8 cellular contexts compared by ENCODE assay signal in the genomic region with DNA sequence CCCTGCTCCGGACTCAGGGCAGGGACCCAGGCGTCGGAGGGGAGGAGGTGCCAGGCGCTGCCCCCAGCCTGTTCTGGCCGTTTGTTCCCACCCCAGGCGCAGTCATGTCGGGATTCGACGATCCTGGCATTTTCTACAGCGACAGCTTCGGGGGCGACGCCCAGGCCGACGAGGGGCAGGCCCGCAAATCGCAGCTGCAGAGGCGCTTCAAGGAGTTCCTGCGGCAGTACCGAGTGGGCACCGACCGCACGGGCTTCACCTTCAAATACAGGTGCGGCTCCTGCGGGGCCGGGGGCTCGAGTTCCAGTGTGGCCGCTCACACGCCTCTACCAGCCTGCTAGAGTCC. TPM values are rescaled to one million over a fixed set of nuclear protein-coding genes. Genes with fewer than 3 reads are reported as not detected.
DNase-seq lines count a peak whose midpoint lies in the region; ATAC-seq and TF ChIP-seq lines count a peak whose summit lies in the region.

No MANE protein-coding gene starts in this region.

- H3K9me3 Mint-ChIP-seq in activated CD8-positive, alpha-beta memory T cell treated with anti-CD3 and anti-CD28 coated beads, Interleukin-2, amount 10 ng/mL, durations not matched to agents 7 days and 5 days (ENCODE audit: low read depth): no peaks in the 10 kb centered on the region

- in situ Hi-C loops in astrocyte of the cerebellum (cut with HindIII; ENCODE audit: low sequenced_read_pairs): no loop called here

- peaks cover 44% of the 10 kb centered on the region for H3K4me1 Mint-ChIP-seq in activated CD8-positive, alpha-beta memory T cell treated with anti-CD3 and anti-CD28 coated beads, Interleukin-2, amount 10 ng/mL, durations not matched to agents 7 days and 5 days

- no peaks in the 10 kb centered on the region for H3K27me3 Mint-ChIP-seq in activated CD8-positive, alpha-beta memory T cell treated with anti-CD3 and anti-CD28 coated beads, Interleukin-2, amount 10 ng/mL, durations not matched to agents 7 days and 5 days

- 0 to 1% (median 0%) methylated on average over 14 to 29 of the region's 29 CpGs for WGBS in stomach, 5 donors

- H3K9me3 ChIP-seq in left lung (no peaks in the 10 kb centered on the region), stomach (no peaks in the 10 kb centered on the region)

- H3K4me3 ChIP-seq in Jurkat, Clone E6-1 (ENCODE audit: low read length): peak overlapping the region; percentile 90
- H3K4me3 ChIP-seq in astrocyte of the cerebellum (ENCODE audit: low read depth, low read length) (peak overlapping the region; percentile 91), left lung (peak overlapping the region; percentile 93 to 96), stomach (peak overlapping the region; percentile 57 to 99 (median 96))

- peak; percentile 55 for DNase-seq in activated CD8-positive, alpha-beta memory T cell treated with anti-CD3 and anti-CD28 coated beads, Interleukin-2, amount 10 ng/mL, durations not matched to agents 7 days and 5 days
- DNase-seq in activated CD8-positive, alpha-beta memory T cell treated with anti-CD3 and anti-CD28 coated beads for 24 hours: no peak
- no peak for DNase-seq in Jurkat, Clone E6-1 (ENCODE audit: low read depth, low spot score)
- no peak for DNase-seq in astrocyte of the cerebellum (ENCODE audit: low read depth)
- DNase-seq in left lung: no peak
- no peak for DNase-seq in stomach
- DNase-seq in NCI-H2081 treated with DMSO at 0.1 percent for 48 hours (lab: John Stamatoyannopoulos, UW): no peak
- no peak for DNase-seq in Ammon's horn (ENCODE audit: low spot score)

- H3K4me3 Mint-ChIP-seq in activated CD8-positive, alpha-beta memory T cell treated with anti-CD3 and anti-CD28 coated beads, Interleukin-2, amount 10 ng/mL, durations not matched to agents 7 days and 5 days: peak overlapping the region; percentile 97

- peaks cover 45% of the 10 kb centered on the region for H3K36me3 Mint-ChIP-seq in activated CD8-positive, alpha-beta memory T cell treated with anti-CD3 and anti-CD28 coated beads, Interleukin-2, amount 10 ng/mL, durations not matched to agents 7 days and 5 days

- no peak for TF ChIP-seq CTCF in astrocyte of the cerebellum (IDR thresholded peaks at IDR 0.05; ENCODE audit: low read depth, low read length, missing control alignments)
- TF ChIP-seq CTCF in left lung (IDR thresholded peaks at IDR 0.05): no peak
- TF ChIP-seq CTCF in stomach (IDR thresholded peaks at IDR 0.05): no peak

- CTCF ChIA-PET in activated CD8-positive, alpha-beta memory T cell treated with anti-CD3 and anti-CD28 coated beads, Interleukin-2, amount 10 ng/mL, durations not matched to agents 7 days and 5 days (lab: Charles Lee): interaction anchor here (1.7 kb wide), 1 partner anchor 49 kb away, joined by 7 read pairs; no protein-coding TSS in a partner anchor

- no peak for TF ChIP-seq POLR2A in stomach (IDR thresholded peaks at IDR 0.05)

- H3K27me3 ChIP-seq in left lung (no peaks in the 10 kb centered on the region), stomach (no peaks in the 10 kb centered on the region)

- peak overlapping the region in 1 of 2 donors; percentile 70 for H3K27ac ChIP-seq in left lung
- peak overlapping the region in 4 of 5 donors; percentile 72 to 84 (median 80) for H3K27ac ChIP-seq in stomach

- intact Hi-C loops in left lung (cut with DNase I) (no loop called here), stomach (cut with DNase I; ENCODE audit: low total_unique reads) (no loop called here)

- peak overlapping the region; percentile 97 for H3K27ac Mint-ChIP-seq in activated CD8-positive, alpha-beta memory T cell treated with anti-CD3 and anti-CD28 coated beads, Interleukin-2, amount 10 ng/mL, durations not matched to agents 7 days and 5 days

- H3K4me1 ChIP-seq in left lung (peaks cover 7 to 42% of the 10 kb centered on the region in 2 donors), stomach (peaks cover 5 to 48% (median 23%) of the 10 kb centered on the region in 4 donors)

- no peak for TF ChIP-seq EP300 in stomach (IDR thresholded peaks at IDR 0.05)

- peaks cover 0 to 26% of the 10 kb centered on the region in 2 donors for H3K36me3 ChIP-seq in left lung
- H3K36me3 ChIP-seq in stomach: peaks cover 8 to 26% (median 24%) of the 10 kb centered on the region in 4 donors

- ATAC-seq in activated CD8-positive, alpha-beta memory T cell treated with anti-CD3 and anti-CD28 coated beads, Interleukin-2, amount 10 ng/mL, durations not matched to agents 7 days and 5 days: peak; percentile 30
- peak; percentile 7 for ATAC-seq in left lung

RNA-seq across cellular contexts. Expression of gene MCM5, which starts 0.4 kb away (rescaled TPM):
- 100 to 1,000 TPM; 271 to 329 TPM for total RNA-seq in activated CD8-positive, alpha-beta memory T cell treated with anti-CD3 and anti-CD28 coated beads, Interleukin-2, amount 10 ng/mL, durations not matched to agents 7 days and 5 days
- polyA plus RNA-seq in Jurkat, Clone E6-1 (2012; ENCODE audit: insufficient read depth, insufficient read length): 213 TPM
- total RNA-seq in left lung (10 to 100 TPM; 34.9 to 62.5 TPM), stomach (10 to 100 TPM; 17.5 to 74.5 (median 25.2) TPM)
- 10 to 100 TPM; 13.0 to 19.9 (median 16.8) TPM for polyA plus RNA-seq in stomach

RNA-seq across cellular contexts. Expression of gene HMOX1, which starts 19.4 kb away (rescaled TPM):
- total RNA-seq in activated CD8-positive, alpha-beta memory T cell treated with anti-CD3 and anti-CD28 coated beads, Interleukin-2, amount 10 ng/mL, durations not matched to agents 7 days and 5 days: 1 to 10 TPM in 1 of 2 experiments, under 1 TPM in 1; 0.88 to 6.0 TPM
- polyA plus RNA-seq in Jurkat, Clone E6-1 (2012; ENCODE audit: insufficient read depth, insufficient read length): not detected
- total RNA-seq in left lung (100 to 1,000 TPM in 1 of 2 donors, 10 to 100 TPM in 1; 43.4 to 355 TPM), stomach (10 to 100 TPM in 2 of 5 donors, 1 to 10 TPM in 2, not detected in 1; 2.2 to 23.3 (median 9.2) TPM)
- polyA plus RNA-seq in stomach: 100 to 1,000 TPM in 1 of 3 donors, 10 to 100 TPM in 1, 1 to 10 TPM in 1; 6.5 to 106 (median 21.5) TPM
